Comparison of ENCODE assay signal across 15 cellular contexts in the genomic region with DNA sequence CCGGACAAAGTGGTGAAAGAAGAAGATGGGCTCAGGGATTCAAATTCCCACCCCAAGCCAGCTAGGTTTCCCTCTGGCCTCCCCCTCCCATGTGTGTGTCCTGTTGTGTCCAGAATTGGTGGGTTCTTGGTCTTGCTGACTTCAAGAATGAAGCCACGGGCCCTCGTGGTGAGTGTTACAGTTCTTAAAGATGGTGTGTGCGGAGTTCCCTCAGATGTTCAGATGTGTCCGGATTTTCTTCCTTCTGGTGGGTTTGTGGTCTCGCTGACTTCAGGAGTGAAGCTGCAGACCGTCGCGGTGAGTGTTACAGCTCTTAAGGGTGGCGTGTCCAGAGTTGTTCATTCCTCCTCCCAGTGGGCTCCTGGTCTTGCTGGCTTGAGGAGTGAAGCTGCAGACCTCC. TPM values are rescaled to one million over a fixed set of nuclear protein-coding genes. Genes with fewer than 3 reads are reported as not detected.
DNase-seq lines count a peak whose midpoint lies in the region; ATAC-seq and TF ChIP-seq lines count a peak whose summit lies in the region.
"Had no signal": no experiment of that assay in that cellular context is flagged by ENCODE, and none has a peak within 500 bp of the region (broad histone marks: within the 10 kb centered on the region; RNA-seq: fewer than 3 reads in every experiment).

No MANE protein-coding gene starts in this region.

- no peak for TF ChIP-seq POLR2A in sigmoid colon (IDR thresholded peaks at IDR 0.05)

- TF ChIP-seq CTCF in heart right ventricle (IDR thresholded peaks at IDR 0.05): no peak
- TF ChIP-seq CTCF in chondrocyte (IDR thresholded peaks at IDR 0.05): no peak
- TF ChIP-seq CTCF in sigmoid colon (IDR thresholded peaks at IDR 0.05): no peak

- no peak overlapping the region for H3K4me3 Mint-ChIP-seq in chondrocyte (ENCODE audit: unreplicated experiment)
- H3K4me3 Mint-ChIP-seq: B cell; CD8-positive, alpha-beta memory T cell; HFFc6 had no signal

- no peaks in the 10 kb centered on the region for H3K36me3 Mint-ChIP-seq in chondrocyte (ENCODE audit: low read depth)
- H3K36me3 Mint-ChIP-seq: CD8-positive, alpha-beta memory T cell had no signal

- H3K27ac Mint-ChIP-seq in chondrocyte (ENCODE audit: unreplicated experiment): no peak overlapping the region
- H3K27ac Mint-ChIP-seq: B cell; CD8-positive, alpha-beta memory T cell; HFFc6 had no signal

- peak overlapping the region in 1 of 10 donors; percentile 58 for H3K27ac ChIP-seq in heart right ventricle
- no peak overlapping the region for H3K27ac ChIP-seq in sigmoid colon
- H3K27ac ChIP-seq: C4-2B had no signal

- H3K9me3 ChIP-seq in heart right ventricle (no peaks in the 10 kb centered on the region), sigmoid colon (no peaks in the 10 kb centered on the region)
- H3K9me3 ChIP-seq: Caco-2 had no signal

- H3K4me1 ChIP-seq in heart right ventricle: peaks cover 21 to 54% (median 39%) of the 10 kb centered on the region in 9 donors
- peaks cover 0 to 45% (median 42%) of the 10 kb centered on the region in 4 donors for H3K4me1 ChIP-seq in sigmoid colon
- H3K4me1 ChIP-seq: Caco-2 had no signal

- peaks cover 26% of the 10 kb centered on the region for H3K4me1 Mint-ChIP-seq in chondrocyte (ENCODE audit: low read depth)
- H3K4me1 Mint-ChIP-seq: B cell; CD8-positive, alpha-beta memory T cell had no signal

- 96 to 99% methylated on average over 10 of the region's 10 CpGs for WGBS in heart right ventricle, 2 donors
- 96 to 97% methylated on average over 10 of the region's 10 CpGs for WGBS in sigmoid colon, 2 donors

- DNase-seq in cardiac septum (ENCODE audit: low spot score): peak; percentile 63
- no peak for DNase-seq in heart right ventricle
- peak; percentile 29 for DNase-seq in chondrocyte (ENCODE audit: low spot score)
- peak; percentile 44 for DNase-seq in sigmoid colon
- DNase-seq in NCI-H2107 (lab: John Stamatoyannopoulos, UW): no peak
- DNase-seq in ecto neural progenitor cell (ENCODE audit: low spot score): no peak
- no peak for DNase-seq in stimulated activated CD4-positive, alpha-beta T cell treated with anti-CD3 and anti-CD28 coated beads, Interleukin-12 subunit alpha, Interleukin-12 subunit beta, amount 100 ng/mL, for 4 hours
- DNase-seq: Caco-2; CD8-positive, alpha-beta memory T cell; DND-41; GDM1; HCEC 1CT; HFFc6 had no signal

- no peak for ATAC-seq in heart right ventricle

- no peaks in the 10 kb centered on the region for H3K36me3 ChIP-seq in heart right ventricle
- H3K36me3 ChIP-seq in sigmoid colon: no peaks in the 10 kb centered on the region

- H3K4me3 ChIP-seq in heart right ventricle (no peak overlapping the region), sigmoid colon (no peak overlapping the region)

- H3K27me3 ChIP-seq in heart right ventricle: peaks cover 0 to 16% (median 0%) of the 10 kb centered on the region in 7 donors
- no peaks in the 10 kb centered on the region for H3K27me3 ChIP-seq in sigmoid colon

- no peak for TF ChIP-seq EP300 in sigmoid colon (IDR thresholded peaks at IDR 0.05)

- H3K9me3 Mint-ChIP-seq in chondrocyte (ENCODE audit: low read depth): no peaks in the 10 kb centered on the region
- H3K9me3 Mint-ChIP-seq: CD8-positive, alpha-beta memory T cell; HFFc6 had no signal

- intact Hi-C loops in cardiac septum (cut with DNase I): no loop called here
- intact Hi-C loops in heart right ventricle (cut with DNase I): no loop called here
- intact Hi-C loops in sigmoid colon (cut with DNase I): no loop called here

- no peaks in the 10 kb centered on the region for H3K27me3 Mint-ChIP-seq in chondrocyte (ENCODE audit: low read depth)
- H3K27me3 Mint-ChIP-seq: B cell had no signal

RNA-seq across cellular contexts. Expression of a gene that starts 37.9 kb away (rescaled TPM):
- total RNA-seq in cardiac septum (22.3 TPM), heart right ventricle (10 to 100 TPM; 13.3 to 33.7 (median 20.0) TPM), chondrocyte (10.7 to 16.2 TPM (median 15.2 TPM) in 3 replicates), sigmoid colon (10 to 100 TPM; 18.5 to 41.3 (median 29.7) TPM)
- polyA plus RNA-seq in heart right ventricle (1 to 10 TPM; 6.1 to 7.2 TPM), sigmoid colon (1 to 10 TPM; 3.9 to 7.2 (median 5.8) TPM)

RNA-seq across cellular contexts. Expression of a gene that starts 54.0 kb away (rescaled TPM):
- total RNA-seq in cardiac septum: 1.1 TPM
- total RNA-seq in heart right ventricle: 1 to 10 TPM in 5 of 10 donors, under 1 TPM in 5; 0.57 to 3.0 (median 1.2) TPM
- polyA plus RNA-seq in heart right ventricle: under 1 TPM; 0.29 to 0.80 TPM
- total RNA-seq in chondrocyte: 0.31 to 0.59 TPM (median 0.42 TPM) in 3 replicates
- total RNA-seq in sigmoid colon: 1 to 10 TPM; 1.4 to 4.2 (median 2.5) TPM
- polyA plus RNA-seq in sigmoid colon: under 1 TPM; under 0.01 to 0.55 (median 0.46) TPM

Comparison
In these comparisons a context has a peak if more than half of its experiments do, and no peak if none do; other contexts are left out.
1. DNase-seq: peak in cardiac septum (single experiment), chondrocyte (single experiment) and sigmoid colon (single experiment); none in heart right ventricle (0 of 2), NCI-H2107 (single experiment), ecto neural progenitor cell (single experiment) and stimulated activated CD4-positive, alpha-beta T cell treated with anti-CD3 and anti-CD28 coated beads, Interleukin-12 subunit alpha, Interleukin-12 subunit beta, amount 100 ng/mL, for 4 hours (single experiment).